ENCODE assay signal across 8 cellular contexts in the genomic region with DNA sequence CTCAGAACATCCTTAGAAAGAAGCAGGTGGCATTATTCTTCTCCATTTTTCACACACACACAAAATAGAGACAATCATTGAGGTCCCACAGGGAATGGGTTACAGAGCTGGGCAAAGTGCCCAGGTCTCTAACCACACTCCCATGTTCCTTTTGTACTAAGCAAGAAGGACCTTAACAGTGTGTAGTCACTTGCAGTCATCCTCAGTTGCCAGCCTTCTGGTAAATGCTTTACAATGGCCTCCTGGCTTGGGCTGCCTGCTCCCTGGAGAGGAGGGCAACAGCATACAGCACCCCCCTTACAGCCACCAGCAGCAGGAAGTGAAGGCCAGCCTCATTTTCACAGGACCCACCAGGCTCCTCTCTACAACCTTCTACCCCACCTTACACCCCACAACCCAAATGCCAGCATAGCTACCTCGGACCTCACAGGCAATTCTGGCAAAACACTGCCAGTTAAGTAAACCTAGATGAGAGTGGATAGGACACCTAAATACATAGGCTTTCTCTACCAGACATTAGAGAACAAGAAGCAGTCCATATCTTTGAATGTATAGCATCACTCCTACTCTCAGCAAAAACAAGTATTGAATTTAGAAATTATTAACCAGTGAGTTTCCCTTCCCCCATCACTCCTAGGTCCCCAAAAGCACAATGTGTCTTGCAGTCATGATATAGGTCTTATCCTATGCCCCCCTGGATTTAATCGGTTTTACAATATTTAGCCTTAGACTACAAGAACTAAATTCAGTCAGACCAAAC.
DNase-seq lines count a peak whose midpoint lies in the region; ATAC-seq and TF ChIP-seq lines count a peak whose summit lies in the region.

No MANE protein-coding gene starts in this region.

- H4K20me1 ChIP-seq in hepatocyte (ENCODE audit: insufficient read depth, poor library complexity, severe bottlenecking): peaks cover 10% of the 10 kb centered on the region

- no peaks in the 10 kb centered on the region for H3K9me3 Mint-ChIP-seq in T-helper 2 cell treated with Interferon-gamma antibody and Interleukin-4, amounts not matched to agents 5 μg/mL and 100 μg/mL, for 36 hours

- H3K9me2 ChIP-seq in hepatocyte (replicated peaks; ENCODE audit: insufficient read depth): no peaks in the 10 kb centered on the region

- no peaks in the 10 kb centered on the region for H3K9me3 ChIP-seq in lower lobe of right lung
- H3K9me3 ChIP-seq in hepatocyte (ENCODE audit: low read depth): no peaks in the 10 kb centered on the region

- no peak overlapping the region for H2AFZ ChIP-seq in hepatocyte

- H3K27ac ChIP-seq in lower lobe of right lung (no peak overlapping the region), hepatocyte (no peak overlapping the region)

- ATAC-seq in GM18505 (IDR thresholded peaks at IDR 0.05; ENCODE audit: unreplicated experiment) (peak; percentile 73), HG03064 (IDR thresholded peaks at IDR 0.05; ENCODE audit: low read depth, unreplicated experiment) (peak; percentile 77), lower lobe of right lung (peak; percentile 15 to 52)

- intact Hi-C loops in lower lobe of right lung (cut with DNase I): no loop called here

- peaks cover 11% of the 10 kb centered on the region for H3K4me1 Mint-ChIP-seq in T-helper 2 cell treated with Interferon-gamma antibody and Interleukin-4, amounts not matched to agents 5 μg/mL and 100 μg/mL, for 36 hours (ENCODE audit: low read depth)

- H3K36me3 Mint-ChIP-seq in T-helper 2 cell treated with Interferon-gamma antibody and Interleukin-4, amounts not matched to agents 5 μg/mL and 100 μg/mL, for 36 hours (ENCODE audit: low read depth): peaks cover 12% of the 10 kb centered on the region

- TF ChIP-seq CTCF in lower lobe of right lung (IDR thresholded peaks at IDR 0.05): no peak
- TF ChIP-seq CTCF in hepatocyte (IDR thresholded peaks at IDR 0.05; ENCODE audit: poor library complexity): no peak

- H3K4me1 ChIP-seq in lower lobe of right lung: peaks cover 29% of the 10 kb centered on the region
- H3K4me1 ChIP-seq in hepatocyte (ENCODE audit: insufficient read depth): no peaks in the 10 kb centered on the region

- H3K4me2 ChIP-seq in hepatocyte: no peak overlapping the region

- DNase-seq in RPMI8226 (peak; percentile 80), lower lobe of right lung (no peak), hepatocyte (ENCODE audit: low spot score) (no peak), SHP77 treated with DMSO at 0.1 percent for 48 hours (lab: John Stamatoyannopoulos, UW) (no peak)
- DNase-seq in stimulated activated CD4-positive, alpha-beta T cell treated with anti-CD3 and anti-CD28 coated beads, Interleukin-4, amount 100 ng/mL, for 24 hours: no peak
- DNase-seq in T-helper 2 cell treated with Interferon-gamma antibody and Interleukin-4, amounts not matched to agents 5 μg/mL and 100 μg/mL, for 36 hours (ENCODE audit: low spot score): no peak

- H3K27me3 ChIP-seq in lower lobe of right lung (ENCODE audit: low read depth) (no peaks in the 10 kb centered on the region), hepatocyte (no peaks in the 10 kb centered on the region)

- 98% methylated on average over 2 of the region's 2 CpGs for WGBS in hepatocyte (ENCODE audit: low lambda C conversion rate, missing lambda C conversion rate)

- H3K36me3 ChIP-seq in lower lobe of right lung (peaks cover 4% of the 10 kb centered on the region), hepatocyte (replicated peaks; ENCODE audit: insufficient read depth, low read depth) (no peaks in the 10 kb centered on the region)

- no peak for TF ChIP-seq POLR2A in GM18505 (IDR thresholded peaks at IDR 0.05; ENCODE audit: borderline replicate concordance, extremely low read depth, insufficient read depth, insufficient read length)

- no peak overlapping the region for H3K4me3 Mint-ChIP-seq in T-helper 2 cell treated with Interferon-gamma antibody and Interleukin-4, amounts not matched to agents 5 μg/mL and 100 μg/mL, for 36 hours

- H3K4me3 ChIP-seq in lower lobe of right lung (no peak overlapping the region), hepatocyte (no peak overlapping the region)

- H3K79me2 ChIP-seq in hepatocyte: peaks cover 76% of the 10 kb centered on the region

- H3K27me3 Mint-ChIP-seq in T-helper 2 cell treated with Interferon-gamma antibody and Interleukin-4, amounts not matched to agents 5 μg/mL and 100 μg/mL, for 36 hours (ENCODE audit: low read depth): no peaks in the 10 kb centered on the region

- no peak overlapping the region for H3K27ac Mint-ChIP-seq in T-helper 2 cell treated with Interferon-gamma antibody and Interleukin-4, amounts not matched to agents 5 μg/mL and 100 μg/mL, for 36 hours
